In the genomic region with DNA sequence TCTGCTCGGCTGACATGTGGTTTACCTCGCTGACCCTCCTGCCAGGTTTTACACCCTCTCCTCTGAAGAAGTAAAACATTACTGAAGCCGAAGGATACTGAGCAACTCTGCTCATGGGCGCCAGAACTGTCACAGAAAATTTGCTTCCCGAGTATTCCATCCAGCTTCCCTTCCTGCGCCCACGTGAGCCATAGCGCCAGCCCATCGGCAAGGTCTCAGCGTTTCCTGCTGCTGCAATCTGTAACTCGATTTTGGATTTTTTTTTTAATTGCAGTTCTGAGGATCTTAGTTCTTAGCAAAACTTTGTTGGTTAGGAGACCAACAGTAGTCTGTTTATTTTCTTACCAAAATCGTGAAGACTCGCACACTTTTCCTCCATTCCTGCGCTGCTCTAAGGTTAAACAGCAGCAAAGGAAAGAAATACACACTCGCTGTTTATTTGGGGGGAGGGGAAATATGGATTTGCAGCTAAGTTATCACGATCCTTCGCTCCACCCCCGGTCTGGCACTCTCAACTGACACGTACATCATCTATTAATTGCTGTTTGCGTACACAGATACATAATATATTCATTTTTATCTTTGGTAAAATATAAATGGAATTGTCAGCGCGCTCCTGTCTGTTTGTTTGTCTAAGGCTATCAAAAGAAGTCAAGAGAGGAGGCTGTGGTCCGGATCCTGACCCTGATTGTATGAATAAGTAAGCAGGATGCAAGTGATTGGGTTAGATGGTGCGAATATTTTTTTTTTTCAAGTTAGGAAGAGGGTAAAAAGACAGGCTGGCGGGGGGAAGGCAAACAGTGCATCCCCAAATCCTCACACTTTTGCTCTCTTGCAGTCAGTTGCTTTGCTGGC, we compare ENCODE assay signal across 8 cellular contexts. TPM values are rescaled to one million over a fixed set of nuclear protein-coding genes. Genes with fewer than 3 reads are reported as not detected.
DNase-seq lines count a peak whose midpoint lies in the region; ATAC-seq lines count a peak whose summit lies in the region.

A gene (plus strand): TSS at position 795 of the 855 bp plus-strand sequence. CDS start 668 bp downstream, outside the sequence.

- no peak for DNase-seq in CD4-positive, alpha-beta memory T cell
- DNase-seq in NCI-H146 treated with DMSO at 0.1 percent for 48 hours (lab: John Stamatoyannopoulos, UW; ENCODE audit: unreplicated experiment), result peak; percentile 72
- DNase-seq in NK-92 treated with Interleukin-12 subunit alpha and Interleukin-12 subunit beta, amount 100 ng/mL, for 24 hours (lab: John Stamatoyannopoulos, UW), result no peak
- DNase-seq in putamen (ENCODE audit: low spot score), result no peak
- no peak for DNase-seq in mesenteric fat pad (ENCODE audit: low spot score)

- H3K9me3 ChIP-seq in CD4-positive, alpha-beta memory T cell (ENCODE audit: control insufficient read depth in 1 of 2, low read length in 2 of 2), result no peaks in the 10 kb centered on the region
- no peaks in the 10 kb centered on the region for H3K9me3 ChIP-seq in endocrine pancreas (ENCODE audit: control insufficient read depth, low read length)
- H3K9me3 ChIP-seq in muscle layer of colon (ENCODE audit: low read length), result no peaks in the 10 kb centered on the region

- H3K36me3 Mint-ChIP-seq in CD4-positive, alpha-beta memory T cell, result no peaks in the 10 kb centered on the region

- ATAC-seq in GM18517 (IDR thresholded peaks at IDR 0.05; ENCODE audit: unreplicated experiment), result no peak

- no peaks in the 10 kb centered on the region for H3K4me1 ChIP-seq in CD4-positive, alpha-beta memory T cell (ENCODE audit: insufficient read depth, low read length)
- H3K4me1 ChIP-seq in endocrine pancreas (ENCODE audit: control insufficient read depth, insufficient read depth, low read length) (no peaks in the 10 kb centered on the region), muscle layer of colon (ENCODE audit: insufficient read depth, low read length) (peaks cover 13% of the 10 kb centered on the region)

- H3K27ac ChIP-seq in CD4-positive, alpha-beta memory T cell (ENCODE audit: low read depth, low read length), result no peak within 1 kb of the TSS
- peak within 1 kb of the TSS; percentile 50 for H3K27ac ChIP-seq in muscle layer of colon (ENCODE audit: low read depth, low read length)

- peaks cover 0 to 7% (median 0%) of the 10 kb centered on the region in 8 donors for H3K9me3 Mint-ChIP-seq in CD4-positive, alpha-beta memory T cell

- H3K4me3 ChIP-seq in CD4-positive, alpha-beta memory T cell (ENCODE audit: low read length in 2 of 2), result no peak within 1 kb of the TSS
- H3K4me3 ChIP-seq in endocrine pancreas (ENCODE audit: control insufficient read depth, insufficient read depth, low read length) (peak within 1 kb of the TSS; percentile 24), muscle layer of colon (ENCODE audit: low read depth in 1 of 2, low read length in 2 of 2) (peak within 1 kb of the TSS; percentile 72 to 80)

- H3K9ac ChIP-seq in endocrine pancreas (ENCODE audit: control insufficient read depth, insufficient read depth, low read length) (no peak within 1 kb of the TSS), muscle layer of colon (ENCODE audit: low read length) (peak within 1 kb of the TSS; percentile 25)

- peaks cover 30 to 35% of the 10 kb centered on the region in 2 donors for H3K27me3 Mint-ChIP-seq in CD4-positive, alpha-beta memory T cell

- no peaks in the 10 kb centered on the region for H3K27me3 ChIP-seq in CD4-positive, alpha-beta memory T cell (ENCODE audit: insufficient read depth, low read length)
- H3K27me3 ChIP-seq in endocrine pancreas (ENCODE audit: control insufficient read depth, insufficient read depth, low read length) (peaks cover 5% of the 10 kb centered on the region), muscle layer of colon (ENCODE audit: control insufficient read depth in 1 of 2, insufficient read depth in 2 of 2, low read length in 2 of 2) (no peaks in the 10 kb centered on the region)

- H3K4me1 Mint-ChIP-seq in CD4-positive, alpha-beta memory T cell, result peaks cover 5 to 15% (median 9%) of the 10 kb centered on the region in 4 donors

- POLR2A ChIA-PET in CD4-positive, alpha-beta memory T cell (lab: Charles Lee; ENCODE audit: partially characterized antibody), result interaction anchor here (1.0 kb wide), 1 partner anchor 197 kb away, joined by 3 read pairs; no protein-coding TSS in a partner anchor

- H3K36me3 ChIP-seq in CD4-positive, alpha-beta memory T cell (ENCODE audit: insufficient read depth, low read length), result no peaks in the 10 kb centered on the region
- no peaks in the 10 kb centered on the region for H3K36me3 ChIP-seq in endocrine pancreas (ENCODE audit: control insufficient read depth, insufficient read depth, low read length)
- H3K36me3 ChIP-seq in muscle layer of colon (ENCODE audit: insufficient read depth, low read length), result no peaks in the 10 kb centered on the region

- CTCF ChIA-PET in CD4-positive, alpha-beta memory T cell (lab: Charles Lee; ENCODE audit: partially characterized antibody), result no interaction called here

- H3K27ac Mint-ChIP-seq in CD4-positive, alpha-beta memory T cell, result no peak within 1 kb of the TSS

- H3K4me3 Mint-ChIP-seq in CD4-positive, alpha-beta memory T cell, result peak within 1 kb of the TSS in 6 of 8 donors; percentile 6 to 75 (median 46)

- intact Hi-C loops in CD4-positive, alpha-beta memory T cell (cut with micrococcal nuclease), result no loop called here

RNA-seq across cellular contexts. Expression of the gene that starts here (rescaled TPM):
- total RNA-seq in CD4-positive, alpha-beta memory T cell, result not detected
- polyA plus RNA-seq in CD4-positive, alpha-beta memory T cell, result not detected
- total RNA-seq in mesenteric fat pad, result 7.2 TPM

Comparison
In these comparisons a context has a peak if more than half of its experiments do, and no peak if none do; other contexts are left out.
1. H3K4me3 ChIP-seq: peak in endocrine pancreas (single experiment) and muscle layer of colon (2 of 2); none in CD4-positive, alpha-beta memory T cell (0 of 2).